25 cellular contexts compared by ENCODE assay signal in genomic region chr4:36582214-36582613, GRCh38.
DNase-seq lines count a peak whose midpoint lies in the region; FAIRE-seq and TF ChIP-seq lines count a peak whose summit lies in the region.
"Had no signal": no experiment of that assay in that cellular context is flagged by ENCODE, and none has a peak within 500 bp of the region (broad histone marks: within the 10 kb centered on the region; RNA-seq: fewer than 3 reads in every experiment).

No MANE protein-coding gene starts in this region.

- H3K4me1 ChIP-seq in CD8-positive, alpha-beta memory T cell (ENCODE audit: insufficient read depth, low read length) = no peaks in the 10 kb centered on the region
- H3K4me1 ChIP-seq: A549; BLaER1 treated with 17β-estradiol and CSF1 and Interleukin-3, amounts not matched to agents 10 nM and 100 nM had no signal

- H3K36me3 Mint-ChIP-seq in CD8-positive, alpha-beta memory T cell = no peaks in the 10 kb centered on the region
- H3K36me3 Mint-ChIP-seq: CD8-positive, alpha-beta T cell had no signal

- no peak for TF ChIP-seq CTCF in epithelial cell of esophagus (IDR thresholded peaks at IDR 0.05; ENCODE audit: insufficient read depth, low read depth, low read length, missing control alignments)

- no peaks in the 10 kb centered on the region for H3K9me3 ChIP-seq in CD8-positive, alpha-beta memory T cell (ENCODE audit: low read length)
- H3K9me3 ChIP-seq: A549 had no signal

- no peak overlapping the region for H3K4me3 Mint-ChIP-seq in CD8-positive, alpha-beta memory T cell
- H3K4me3 Mint-ChIP-seq: B cell; CD4-positive, alpha-beta T cell; CD8-positive, alpha-beta T cell had no signal

- H3K9me3 Mint-ChIP-seq in CD8-positive, alpha-beta memory T cell = peaks cover 0 to 4% (median 0%) of the 10 kb centered on the region in 5 donors

- H3K27ac Mint-ChIP-seq in CD8-positive, alpha-beta memory T cell = no peak overlapping the region
- H3K27ac Mint-ChIP-seq: B cell; CD4-positive, alpha-beta T cell; CD8-positive, alpha-beta T cell had no signal

- H3K27me3 ChIP-seq in CD8-positive, alpha-beta memory T cell (ENCODE audit: insufficient read depth, low read length, poor library complexity, severe bottlenecking) = no peaks in the 10 kb centered on the region
- H3K27me3 ChIP-seq: BLaER1 treated with 17β-estradiol and CSF1 and Interleukin-3, amounts not matched to agents 10 nM and 100 nM had no signal

- peak; percentile 8 for DNase-seq in DMS53 (lab: John Stamatoyannopoulos, UW)
- DNase-seq in DMS53 treated with DMSO at 0.1 percent for 48 hours (lab: John Stamatoyannopoulos, UW; ENCODE audit: unreplicated experiment) = no peak
- DNase-seq in NCI-H69 (lab: John Stamatoyannopoulos, UW) = peak; percentile 1
- peak; percentile 36 for DNase-seq in epithelial cell of esophagus (ENCODE audit: low read depth)
- DNase-seq in urothelium cell line (ENCODE audit: low spot score) = no peak
- no peak for DNase-seq in CD8-positive, alpha-beta memory T cell
- no peak for DNase-seq in caudate nucleus (lab: John Stamatoyannopoulos, UW)
- DNase-seq: AML-193; CD4-positive, alpha-beta T cell; CD8-positive, alpha-beta T cell; COR-L47; DMS 273 treated with DMSO at 0.1 percent for 48 hours; DMS153; DMS79; DND-41; EL; GDM1 had no signal

- no peaks in the 10 kb centered on the region for H3K27me3 Mint-ChIP-seq in CD8-positive, alpha-beta memory T cell
- H3K27me3 Mint-ChIP-seq: B cell; CD4-positive, alpha-beta T cell had no signal

- no peak overlapping the region for H3K4me3 ChIP-seq in epithelial cell of esophagus (ENCODE audit: low read length)
- H3K4me3 ChIP-seq in CD8-positive, alpha-beta memory T cell (ENCODE audit: low read length) = no peak overlapping the region
- H3K4me3 ChIP-seq: A549; BLaER1 treated with 17β-estradiol and CSF1 and Interleukin-3, amounts not matched to agents 10 nM and 100 nM; GM12878 had no signal

- H3K36me3 ChIP-seq in CD8-positive, alpha-beta memory T cell (ENCODE audit: insufficient read depth, low read length) = no peaks in the 10 kb centered on the region
- H3K36me3 ChIP-seq: BLaER1 treated with 17β-estradiol and CSF1 and Interleukin-3, amounts not matched to agents 10 nM and 100 nM had no signal

- peak; percentile 23 for FAIRE-seq in urothelium cell line (lab: Jason Lieb, UNC)
- FAIRE-seq: A549, GM12878, GM12892, GM18507 had no signal

- no peaks in the 10 kb centered on the region for H3K4me1 Mint-ChIP-seq in CD8-positive, alpha-beta memory T cell
- H3K4me1 Mint-ChIP-seq: B cell had no signal

- CTCF ChIA-PET in CD8-positive, alpha-beta memory T cell (lab: Charles Lee) = no interaction called here

- H3K27ac ChIP-seq in CD8-positive, alpha-beta memory T cell (ENCODE audit: low read depth, low read length) = no peak overlapping the region
- H3K27ac ChIP-seq in caudate nucleus (ENCODE audit: low read depth, low read length) = no peak overlapping the region
- H3K27ac ChIP-seq: 22Rv1; A549; BLaER1 treated with 17β-estradiol and CSF1 and Interleukin-3, amounts not matched to agents 10 nM and 100 nM; C4-2B had no signal

- POLR2A ChIA-PET in CD8-positive, alpha-beta memory T cell (lab: Charles Lee) = no interaction called here

Comparison
In these comparisons a context has a peak if more than half of its experiments do, and no peak if none do; other contexts are left out.
1. DNase-seq: peak in DMS53 (single experiment), NCI-H69 (single experiment) and epithelial cell of esophagus (single experiment); none in DMS53 treated with DMSO at 0.1 percent for 48 hours (single experiment), urothelium cell line (single experiment), CD8-positive, alpha-beta memory T cell (0 of 5) and caudate nucleus (0 of 61).